In genomic region chr5:173638126-173638525, GRCh38 we compare ENCODE assay signal across 16 cellular contexts.
"Had no signal": no experiment of that assay in that cellular context is flagged by ENCODE, and none has a peak within 500 bp of the region (broad histone marks: within the 10 kb centered on the region; RNA-seq: fewer than 3 reads in every experiment).

No MANE protein-coding gene starts in this region.

- H3K27ac Mint-ChIP-seq: activated CD4-positive, alpha-beta T cell treated with anti-CD3 and anti-CD28 coated beads, Interleukin-2, amount 10 ng/mL, durations not matched to agents 7 days and 5 days; activated naive CD8-positive, alpha-beta T cell treated with anti-CD3 and anti-CD28 coated beads, Interleukin-2, amount 10 ng/mL, durations not matched to agents 7 days and 5 days; activated T-cell treated with anti-CD3 and anti-CD28 coated beads, Interleukin-2, amount 50 U/mL, for 72 hours; neural progenitor cell had no signal

- H3K9me3 ChIP-seq: body of pancreas, colonic mucosa, left ventricle myocardium inferior, sigmoid colon, SK-N-SH, tibial artery had no signal

- H2AFZ ChIP-seq: neural progenitor cell had no signal

- H3K36me3 Mint-ChIP-seq: activated naive CD8-positive, alpha-beta T cell treated with anti-CD3 and anti-CD28 coated beads, Interleukin-2, amount 10 ng/mL, durations not matched to agents 7 days and 5 days; neural progenitor cell had no signal

- DNase-seq: activated CD4-positive, alpha-beta T cell treated with anti-CD3 and anti-CD28 coated beads, Interleukin-2, amount 10 ng/mL, durations not matched to agents 7 days and 5 days; activated CD8-positive, alpha-beta memory T cell treated with anti-CD3 and anti-CD28 coated beads for 24 hours; activated naive CD8-positive, alpha-beta T cell treated with anti-CD3 and anti-CD28 coated beads, Interleukin-2, amount 10 ng/mL, durations not matched to agents 7 days and 5 days; activated T-cell treated with anti-CD3 and anti-CD28 coated beads, Interleukin-2, amount 50 U/mL, for 72 hours; body of pancreas; caudate nucleus; colonic mucosa; foreskin keratinocyte; head of caudate nucleus; left ventricle myocardium inferior; sigmoid colon; SK-N-SH; stimulated activated CD4-positive, alpha-beta T cell treated with anti-CD3 and anti-CD28 coated beads, Interleukin-4, amount 100 ng/mL, for 4 hours; stimulated activated naive CD4-positive, alpha-beta T cell; tibial artery had no signal

- ATAC-seq: body of pancreas, foreskin keratinocyte had no signal

- H3K9ac ChIP-seq: neural progenitor cell, SK-N-SH had no signal

- H3K27me3 Mint-ChIP-seq: activated naive CD8-positive, alpha-beta T cell treated with anti-CD3 and anti-CD28 coated beads, Interleukin-2, amount 10 ng/mL, durations not matched to agents 7 days and 5 days had no signal

- H3K27ac ChIP-seq: body of pancreas, colonic mucosa, foreskin keratinocyte, left ventricle myocardium inferior, neural progenitor cell, sigmoid colon, tibial artery had no signal

- H3K4me3 ChIP-seq: body of pancreas, colonic mucosa, left ventricle myocardium inferior, neural progenitor cell, sigmoid colon, tibial artery had no signal

- H3K4me1 ChIP-seq: body of pancreas, colonic mucosa, sigmoid colon, tibial artery had no signal

- H3K4me3 Mint-ChIP-seq: activated CD4-positive, alpha-beta T cell treated with anti-CD3 and anti-CD28 coated beads, Interleukin-2, amount 10 ng/mL, durations not matched to agents 7 days and 5 days; activated naive CD8-positive, alpha-beta T cell treated with anti-CD3 and anti-CD28 coated beads, Interleukin-2, amount 10 ng/mL, durations not matched to agents 7 days and 5 days; neural progenitor cell had no signal

- H3K36me3 ChIP-seq: colonic mucosa, left ventricle myocardium inferior, neural progenitor cell, sigmoid colon, tibial artery had no signal

- H3K9me3 Mint-ChIP-seq: activated CD4-positive, alpha-beta T cell treated with anti-CD3 and anti-CD28 coated beads, Interleukin-2, amount 10 ng/mL, durations not matched to agents 7 days and 5 days; activated naive CD8-positive, alpha-beta T cell treated with anti-CD3 and anti-CD28 coated beads, Interleukin-2, amount 10 ng/mL, durations not matched to agents 7 days and 5 days; activated T-cell treated with anti-CD3 and anti-CD28 coated beads, Interleukin-2, amount 50 U/mL, for 72 hours; neural progenitor cell had no signal

- H3K4me1 Mint-ChIP-seq: activated CD4-positive, alpha-beta T cell treated with anti-CD3 and anti-CD28 coated beads, Interleukin-2, amount 10 ng/mL, durations not matched to agents 7 days and 5 days; activated naive CD8-positive, alpha-beta T cell treated with anti-CD3 and anti-CD28 coated beads, Interleukin-2, amount 10 ng/mL, durations not matched to agents 7 days and 5 days had no signal

- H3K4me2 ChIP-seq: neural progenitor cell, SK-N-SH had no signal

- H3K27me3 ChIP-seq: body of pancreas, colonic mucosa, foreskin keratinocyte, neural progenitor cell, sigmoid colon had no signal
